Comparison of ENCODE assay signal across 21 cellular contexts in genomic region chr4:6008092-6008551, GRCh38. TPM values are rescaled to one million over a fixed set of nuclear protein-coding genes. Genes with fewer than 3 reads are reported as not detected.
DNase-seq lines count a peak whose midpoint lies in the region; ATAC-seq and TF ChIP-seq lines count a peak whose summit lies in the region.
"Had no signal": no experiment of that assay in that cellular context is flagged by ENCODE, and none has a peak within 500 bp of the region (broad histone marks: within the 10 kb centered on the region; RNA-seq: fewer than 3 reads in every experiment).

No MANE protein-coding gene starts in this region.

- H3K9me3 Mint-ChIP-seq in endodermal cell = no peaks in the 10 kb centered on the region
- H3K9me3 Mint-ChIP-seq in nephron progenitor cell = no peaks in the 10 kb centered on the region
- H3K9me3 Mint-ChIP-seq in osteocyte (ENCODE audit: unreplicated experiment) = no peaks in the 10 kb centered on the region
- H3K9me3 Mint-ChIP-seq: activated naive CD4-positive, alpha-beta T cell treated with anti-CD3 and anti-CD28 coated beads, Interleukin-2, amount 50 U/mL, for 24 hours; mesothelial cell of epicardium had no signal

- H3K36me3 Mint-ChIP-seq in endodermal cell (ENCODE audit: low read depth) (peaks cover 2% of the 10 kb centered on the region), nephron progenitor cell (ENCODE audit: low read depth) (no peaks in the 10 kb centered on the region), osteocyte (ENCODE audit: unreplicated experiment) (no peaks in the 10 kb centered on the region)
- H3K36me3 Mint-ChIP-seq: activated naive CD4-positive, alpha-beta T cell treated with anti-CD3 and anti-CD28 coated beads, Interleukin-2, amount 50 U/mL, for 24 hours; mesothelial cell of epicardium had no signal

- TF ChIP-seq POLR2A in HCT116 (IDR thresholded peaks at IDR 0.05; ENCODE audit: borderline replicate concordance, extremely low read depth, insufficient read depth, insufficient read length) = no peak

- no peak for TF ChIP-seq RAD21 in HCT116 (IDR thresholded peaks at IDR 0.05; ENCODE audit: low read depth)

- H3K4me3 Mint-ChIP-seq in endodermal cell = no peak overlapping the region
- H3K4me3 Mint-ChIP-seq in nephron progenitor cell = no peak overlapping the region
- H3K4me3 Mint-ChIP-seq in osteocyte (ENCODE audit: unreplicated experiment) = no peak overlapping the region
- H3K4me3 Mint-ChIP-seq: activated naive CD4-positive, alpha-beta T cell treated with anti-CD3 and anti-CD28 coated beads, Interleukin-2, amount 50 U/mL, for 24 hours; mesothelial cell of epicardium had no signal

- no peak overlapping the region for H3K9ac ChIP-seq in HCT116 (ENCODE audit: low read length)
- H3K9ac ChIP-seq in endodermal cell (ENCODE audit: extremely low read depth, low read length, poor library complexity, severe bottlenecking) = no peak overlapping the region

- no peak overlapping the region for H3K27ac Mint-ChIP-seq in endodermal cell
- H3K27ac Mint-ChIP-seq in nephron progenitor cell = no peak overlapping the region
- no peak overlapping the region for H3K27ac Mint-ChIP-seq in osteocyte (ENCODE audit: unreplicated experiment)
- H3K27ac Mint-ChIP-seq: activated naive CD4-positive, alpha-beta T cell treated with anti-CD3 and anti-CD28 coated beads, Interleukin-2, amount 50 U/mL, for 24 hours; mesothelial cell of epicardium had no signal

- intact Hi-C loops in HCT116 (cut with micrococcal nuclease) (no loop called here), PC-9 (cut with micrococcal nuclease; ENCODE audit: unreplicated experiment) (no loop called here)

- H3K4me1 ChIP-seq in HCT116 (ENCODE audit: control insufficient read depth in 1 of 2, insufficient read depth in 2 of 2, low read length in 2 of 2) = no peaks in the 10 kb centered on the region
- H3K4me1 ChIP-seq in endodermal cell (ENCODE audit: control insufficient read depth, insufficient read depth, low read length) = no peaks in the 10 kb centered on the region
- no peaks in the 10 kb centered on the region for H3K4me1 ChIP-seq in PC-9 (replicated peaks; ENCODE audit: insufficient read depth)
- H3K4me1 ChIP-seq: colonic mucosa had no signal

- BruUV-seq in HCT116 (replicated peaks; lab: Mats Ljungman, UMichigan) = no TSS peak
- no TSS peak for BruUV-seq in PC-9 (replicated peaks; lab: Mats Ljungman, UMichigan)

- H3F3A ChIP-seq in PC-9 (ENCODE audit: insufficient read depth, low read depth) = no peaks in the 10 kb centered on the region

- no peak for TF ChIP-seq CTCF in HCT116 (IDR thresholded peaks at IDR 0.05 in 2 of 3, conservative IDR thresholded peaks at IDR 0.05 in 1 of 3; ENCODE audit: borderline replicate concordance in 1 of 3, insufficient read depth in 1 of 3, low read depth in 2 of 3, low read length in 2 of 3)
- TF ChIP-seq CTCF in endodermal cell (conservative IDR thresholded peaks at IDR 0.05) = peak; percentile 73
- TF ChIP-seq CTCF in nephron progenitor cell (IDR thresholded peaks at IDR 0.05) = no peak
- no peak for TF ChIP-seq CTCF in osteocyte (IDR thresholded peaks at IDR 0.05)
- no peak for TF ChIP-seq CTCF in foreskin fibroblast (IDR thresholded peaks at IDR 0.05; ENCODE audit: low read depth, low read length)
- TF ChIP-seq CTCF in PC-9 (conservative IDR thresholded peaks at IDR 0.05) = no peak

- H3K4me1 Mint-ChIP-seq in endodermal cell (peaks cover 5% of the 10 kb centered on the region), nephron progenitor cell (peaks cover 8% of the 10 kb centered on the region), osteocyte (ENCODE audit: unreplicated experiment) (no peaks in the 10 kb centered on the region)
- H3K4me1 Mint-ChIP-seq: activated naive CD4-positive, alpha-beta T cell treated with anti-CD3 and anti-CD28 coated beads, Interleukin-2, amount 50 U/mL, for 24 hours; mesothelial cell of epicardium had no signal

- no peaks in the 10 kb centered on the region for H4K20me1 ChIP-seq in HCT116 (ENCODE audit: insufficient read depth)
- no peaks in the 10 kb centered on the region for H4K20me1 ChIP-seq in PC-9 (ENCODE audit: insufficient read depth)

- H3K27me3 ChIP-seq in HCT116 (ENCODE audit: insufficient read depth, low read length) = peaks cover 11% of the 10 kb centered on the region
- peaks cover 40% of the 10 kb centered on the region for H3K27me3 ChIP-seq in endodermal cell (ENCODE audit: control insufficient read depth, insufficient read depth, low read length, poor library complexity, severe bottlenecking)
- peaks cover 26% of the 10 kb centered on the region; the same call in 1 of the 2 replicates for H3K27me3 ChIP-seq in PC-9 (ENCODE audit: insufficient read depth, low read depth)
- H3K27me3 ChIP-seq: body of pancreas, colonic mucosa had no signal

- no peaks in the 10 kb centered on the region; a peak in 1 of 4 replicates for H3K9me3 ChIP-seq in HCT116 (ENCODE audit: control insufficient read depth in 1 of 2, insufficient read depth in 1 of 2, low read depth in 1 of 2, low read length in 2 of 2)
- H3K9me3 ChIP-seq in endodermal cell (ENCODE audit: control insufficient read depth, low read length) = no peaks in the 10 kb centered on the region
- no peaks in the 10 kb centered on the region for H3K9me3 ChIP-seq in PC-9 (ENCODE audit: insufficient read depth, low read depth)
- H3K9me3 ChIP-seq: body of pancreas, colonic mucosa had no signal

- DNase-seq in COLO668 (lab: John Stamatoyannopoulos, UW; ENCODE audit: unreplicated experiment) (peak; percentile 92), HCT116 (ENCODE audit: low read depth, low spot score) (no peak), endodermal cell (peak; percentile 86), nephron progenitor cell (peak; percentile 44), osteocyte (ENCODE audit: extremely low spot score, unreplicated experiment) (no peak), foreskin fibroblast (no peak), PC-9 (no peak)
- DNase-seq in stimulated activated naive CD4-positive, alpha-beta T cell treated with Interleukin-2 at 50 U/mL for 16 hours (lab: John Stamatoyannopoulos, UW) = no peak
- DNase-seq: activated CD4-positive, CD25-positive, alpha-beta regulatory T cell treated with anti-CD3 and anti-CD28 coated beads, Interleukin-2, amount 50 U/mL, for 72 hours; activated CD8-positive, alpha-beta memory T cell treated with anti-CD3 and anti-CD28 coated beads, Interleukin-2, amount 50 U/mL, for 48 hours; AML-193; body of pancreas; colonic mucosa; KBM-7; NCI-H1105; NCI-H226; stimulated activated CD4-positive, alpha-beta T cell treated with anti-CD3 and anti-CD28 coated beads, Interleukin-2, amount 100 ng/mL, for 48 hours had no signal

- POLR2A ChIA-PET in HCT116 (lab: Charles Lee) (no interaction called here), PC-9 (lab: Charles Lee; ENCODE audit: unreplicated experiment) (no interaction called here)

- CTCF ChIA-PET in HCT116 (lab: Charles Lee) (interaction anchor here (1.1 kb wide), 1 partner anchor 10 kb away, joined by 4 read pairs; no protein-coding TSS in a partner anchor), PC-9 (lab: Charles Lee) (no interaction called here)

- WGBS in endodermal cell (ENCODE audit: insufficient coverage in 1 of 2, insufficient read length in 1 of 2), 2 experiments = 14 to 23% methylated on average over 43 to 54 of the region's 54 CpGs

- H3K4me2 ChIP-seq in HCT116 (ENCODE audit: low read length) (no peak overlapping the region), PC-9 (no peak overlapping the region)

- RAD21 ChIA-PET in HCT116 (lab: Charles Lee; ENCODE audit: low non-redundant PET in 1 of 2, low total read pairs in 2 of 2, uncharacterized antibody in 2 of 2, unreplicated experiment in 2 of 2) = no interaction called here

- H3K9me2 ChIP-seq in HCT116 (ENCODE audit: insufficient read depth) (no peaks in the 10 kb centered on the region), PC-9 (ENCODE audit: insufficient read depth) (no peaks in the 10 kb centered on the region)

- peak; percentile 36; the same call in 1 of the 2 replicates for ATAC-seq in HCT116
- ATAC-seq: body of pancreas, sciatic nerve had no signal

- H3K27me3 Mint-ChIP-seq in endodermal cell (ENCODE audit: insufficient read depth) (peaks cover 48% of the 10 kb centered on the region), nephron progenitor cell (ENCODE audit: low read depth, poor library complexity) (peaks cover 68% of the 10 kb centered on the region), osteocyte (ENCODE audit: unreplicated experiment) (peaks cover 16% of the 10 kb centered on the region)

- H2AFZ ChIP-seq in HCT116 (ENCODE audit: low read depth, low read length, poor library complexity, severe bottlenecking) (no peak overlapping the region), PC-9 (no peak overlapping the region)

- H3K79me2 ChIP-seq in HCT116 (ENCODE audit: insufficient read depth, low read length) (no peaks in the 10 kb centered on the region), PC-9 (ENCODE audit: low read depth) (no peaks in the 10 kb centered on the region)

- H3K27ac ChIP-seq in HCT116 (ENCODE audit: low read depth, low read length) (no peak overlapping the region), endodermal cell (ENCODE audit: low read depth, low read length) (no peak overlapping the region), PC-9 (no peak overlapping the region)
- H3K27ac ChIP-seq: body of pancreas, colonic mucosa, epithelial cell of prostate had no signal

- H3K36me3 ChIP-seq in HCT116 (ENCODE audit: control insufficient read depth in 1 of 2, insufficient read depth in 2 of 2, low read length in 2 of 2) = no peaks in the 10 kb centered on the region
- no peaks in the 10 kb centered on the region for H3K36me3 ChIP-seq in endodermal cell (ENCODE audit: control insufficient read depth, insufficient read depth, low read length)
- H3K36me3 ChIP-seq in PC-9 (ENCODE audit: low read depth) = no peaks in the 10 kb centered on the region
- H3K36me3 ChIP-seq: colonic mucosa had no signal

- H3K4me3 ChIP-seq in HCT116 (replicated peaks in 1 of 2; ENCODE audit: low read depth in 1 of 2, low read length in 2 of 2) = no peak overlapping the region
- H3K4me3 ChIP-seq in endodermal cell (ENCODE audit: low read length) = no peak overlapping the region
- no peak overlapping the region for H3K4me3 ChIP-seq in foreskin fibroblast (ENCODE audit: low read depth in 1 of 2, low read length in 2 of 2)
- H3K4me3 ChIP-seq in PC-9 = no peak overlapping the region
- H3K4me3 ChIP-seq: body of pancreas, colonic mucosa had no signal

TF ChIP-seq in HCT116, 20 proteins besides CTCF, POLR2A, EP300 and RAD21:
- TF ChIP-seq FOSL1 (IDR thresholded peaks at IDR 0.05; ENCODE audit: low read depth) = no peak
- no peak for TF ChIP-seq SRF (IDR thresholded peaks at IDR 0.05; ENCODE audit: low read depth)
- no peak for TF ChIP-seq CEBPB (IDR thresholded peaks at IDR 0.05; ENCODE audit: low read depth)
- no peak for TF ChIP-seq ZFX (IDR thresholded peaks at IDR 0.05)
- no peak for TF ChIP-seq ATF3 (IDR thresholded peaks at IDR 0.05)

RNA-seq across cellular contexts. Expression of gene C4orf50, which starts 10.1 kb away (rescaled TPM):
- not detected for total RNA-seq in HCT116 (2021; ENCODE audit: unreplicated experiment)
- polyA plus RNA-seq in HCT116 (2012) = under 0.01 and 0.01 TPM in 2 replicates
- 1 to 10 TPM in 1 of 2 donors, under 1 TPM in 1; 0.84 to 1.6 TPM for total RNA-seq in endodermal cell
- 0.11 TPM for polyA plus RNA-seq in endodermal cell (2013, experiment 1 of 2)
- 0.17 TPM for polyA plus RNA-seq in endodermal cell (2013, experiment 2 of 2)
- total RNA-seq in osteocyte = not detected in 2 replicates
- not detected in 2 replicates for total RNA-seq in PC-9 (2021)

Comparison
In these comparisons a context has a peak if more than half of its experiments do, and no peak if none do; other contexts are left out.
1. DNase-seq: peak in COLO668 (single experiment), endodermal cell (single experiment) and nephron progenitor cell (single experiment); none in HCT116 (single experiment), stimulated activated naive CD4-positive, alpha-beta T cell treated with Interleukin-2 at 50 U/mL for 16 hours (single experiment), osteocyte (single experiment), foreskin fibroblast (0 of 2) and PC-9 (0 of 2).